Comparison of ENCODE assay signal across 1 cellular context in the genomic region with DNA sequence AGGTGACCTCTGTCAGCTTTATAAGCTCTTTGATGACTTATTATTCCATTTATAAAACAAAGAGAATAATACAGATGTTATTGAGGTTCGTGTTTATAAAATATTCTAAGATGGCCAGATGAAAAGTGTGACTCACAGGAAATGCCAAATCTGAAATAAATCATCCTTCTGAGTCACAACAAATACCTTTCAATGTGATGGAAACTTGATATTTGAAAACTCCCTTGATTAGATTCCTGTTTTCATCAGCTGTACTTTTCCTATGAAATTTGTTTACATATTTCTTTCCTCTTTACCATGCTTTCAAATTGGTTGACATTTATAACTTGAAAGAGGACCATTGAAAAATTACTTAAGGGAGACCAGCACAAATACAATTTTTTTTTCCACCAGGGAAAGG.
TF ChIP-seq lines count a peak whose summit lies in the region.

No MANE protein-coding gene starts in this region.

TF ChIP-seq in Ishikawa, 13 proteins besides CTCF, POLR2A, EP300 and RAD21:
- TF ChIP-seq YY1 (IDR thresholded peaks at IDR 0.05; ENCODE audit: low read depth) = no peak
- no peak for TF ChIP-seq ZBTB7A (IDR thresholded peaks at IDR 0.05; ENCODE audit: low read depth)
- peak; percentile 23; the same call in 1 of the 2 replicates for TF ChIP-seq NFIC (IDR thresholded peaks at IDR 0.05)
- no peak for TF ChIP-seq CREB1 (IDR thresholded peaks at IDR 0.05; ENCODE audit: low read depth)
- TF ChIP-seq, protein P1, sequence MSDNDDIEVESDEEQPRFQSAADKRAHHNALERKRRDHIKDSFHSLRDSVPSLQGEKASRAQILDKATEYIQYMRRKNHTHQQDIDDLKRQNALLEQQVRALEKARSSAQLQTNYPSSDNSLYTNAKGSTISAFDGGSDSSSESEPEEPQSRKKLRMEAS (IDR thresholded peaks at IDR 0.05) = no peak
- TF ChIP-seq TEAD4 (IDR thresholded peaks at IDR 0.05) = peak; percentile 55; the same call in 1 of the 2 replicates
- TF ChIP-seq EGR1 (IDR thresholded peaks at IDR 0.05) = no peak
- TF ChIP-seq CEBPB (IDR thresholded peaks at IDR 0.05) = no peak
- no peak for TF ChIP-seq TCF12 (IDR thresholded peaks at IDR 0.05; ENCODE audit: low read depth)
- TF ChIP-seq, protein P2, sequence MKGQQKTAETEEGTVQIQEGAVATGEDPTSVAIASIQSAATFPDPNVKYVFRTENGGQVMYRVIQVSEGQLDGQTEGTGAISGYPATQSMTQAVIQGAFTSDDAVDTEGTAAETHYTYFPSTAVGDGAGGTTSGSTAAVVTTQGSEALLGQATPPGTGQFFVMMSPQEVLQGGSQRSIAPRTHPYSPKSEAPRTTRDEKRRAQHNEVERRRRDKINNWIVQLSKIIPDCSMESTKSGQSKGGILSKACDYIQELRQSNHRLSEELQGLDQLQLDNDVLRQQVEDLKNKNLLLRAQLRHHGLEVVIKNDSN (IDR thresholded peaks at IDR 0.05) = no peak
- TF ChIP-seq FOXM1 (IDR thresholded peaks at IDR 0.05; ENCODE audit: borderline replicate concordance, low read depth) = no peak
- TF ChIP-seq, protein P3, sequence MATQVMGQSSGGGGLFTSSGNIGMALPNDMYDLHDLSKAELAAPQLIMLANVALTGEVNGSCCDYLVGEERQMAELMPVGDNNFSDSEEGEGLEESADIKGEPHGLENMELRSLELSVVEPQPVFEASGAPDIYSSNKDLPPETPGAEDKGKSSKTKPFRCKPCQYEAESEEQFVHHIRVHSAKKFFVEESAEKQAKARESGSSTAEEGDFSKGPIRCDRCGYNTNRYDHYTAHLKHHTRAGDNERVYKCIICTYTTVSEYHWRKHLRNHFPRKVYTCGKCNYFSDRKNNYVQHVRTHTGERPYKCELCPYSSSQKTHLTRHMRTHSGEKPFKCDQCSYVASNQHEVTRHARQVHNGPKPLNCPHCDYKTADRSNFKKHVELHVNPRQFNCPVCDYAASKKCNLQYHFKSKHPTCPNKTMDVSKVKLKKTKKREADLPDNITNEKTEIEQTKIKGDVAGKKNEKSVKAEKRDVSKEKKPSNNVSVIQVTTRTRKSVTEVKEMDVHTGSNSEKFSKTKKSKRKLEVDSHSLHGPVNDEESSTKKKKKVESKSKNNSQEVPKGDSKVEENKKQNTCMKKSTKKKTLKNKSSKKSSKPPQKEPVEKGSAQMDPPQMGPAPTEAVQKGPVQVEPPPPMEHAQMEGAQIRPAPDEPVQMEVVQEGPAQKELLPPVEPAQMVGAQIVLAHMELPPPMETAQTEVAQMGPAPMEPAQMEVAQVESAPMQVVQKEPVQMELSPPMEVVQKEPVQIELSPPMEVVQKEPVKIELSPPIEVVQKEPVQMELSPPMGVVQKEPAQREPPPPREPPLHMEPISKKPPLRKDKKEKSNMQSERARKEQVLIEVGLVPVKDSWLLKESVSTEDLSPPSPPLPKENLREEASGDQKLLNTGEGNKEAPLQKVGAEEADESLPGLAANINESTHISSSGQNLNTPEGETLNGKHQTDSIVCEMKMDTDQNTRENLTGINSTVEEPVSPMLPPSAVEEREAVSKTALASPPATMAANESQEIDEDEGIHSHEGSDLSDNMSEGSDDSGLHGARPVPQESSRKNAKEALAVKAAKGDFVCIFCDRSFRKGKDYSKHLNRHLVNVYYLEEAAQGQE (IDR thresholded peaks at IDR 0.05; ENCODE audit: low read depth) = no peak
- no peak for TF ChIP-seq TAF1 (IDR thresholded peaks at IDR 0.05; ENCODE audit: low read depth)
TF ChIP-seq in Ishikawa: peak in this region for 2.
